17 cellular contexts compared by ENCODE assay signal in genomic region chr7:98216941-98217622, GRCh38. TPM values are rescaled to one million over a fixed set of nuclear protein-coding genes. Genes with fewer than 3 reads are reported as not detected.
"Had no signal": no experiment of that assay in that cellular context is flagged by ENCODE, and none has a peak within 500 bp of the region (broad histone marks: within the 10 kb centered on the region; RNA-seq: fewer than 3 reads in every experiment).

No MANE protein-coding gene starts in this region.

- H3K9me3 ChIP-seq: breast epithelium had no signal

- H3K27ac ChIP-seq: breast epithelium had no signal

- FAIRE-seq: endothelial cell of umbilical vein, islet of Langerhans had no signal

- H3K36me3 ChIP-seq: breast epithelium had no signal

- ATAC-seq: SK-N-SH treated with all-trans-retinoic acid at 6 μM for 48 hours had no signal

- H3K27ac Mint-ChIP-seq: activated naive CD8-positive, alpha-beta T cell treated with anti-CD3 and anti-CD28 coated beads for 36 hours; activated T-cell treated with anti-CD3 and anti-CD28 coated beads, Interleukin-2, amount 50 U/mL, for 24 hours; T-helper 1 cell treated with Interleukin-12 subunit alpha and Interleukin-12 subunit beta and Interleukin-4 antibody, amounts not matched to agents 30 μg/mL and 1 μg/mL, for 36 hours; type B pancreatic cell had no signal

- H3K4me3 ChIP-seq: breast epithelium, lung had no signal

- H3K27me3 ChIP-seq: breast epithelium had no signal

- H3K36me3 Mint-ChIP-seq: activated naive CD8-positive, alpha-beta T cell treated with anti-CD3 and anti-CD28 coated beads for 36 hours; naive B cell had no signal

- H3K4me3 Mint-ChIP-seq: activated naive CD8-positive, alpha-beta T cell treated with anti-CD3 and anti-CD28 coated beads for 36 hours; activated T-cell treated with anti-CD3 and anti-CD28 coated beads, Interleukin-2, amount 50 U/mL, for 24 hours; T-helper 1 cell treated with Interleukin-12 subunit alpha and Interleukin-12 subunit beta and Interleukin-4 antibody, amounts not matched to agents 30 μg/mL and 1 μg/mL, for 36 hours; type B pancreatic cell had no signal

- H3K9me3 Mint-ChIP-seq: activated naive CD8-positive, alpha-beta T cell treated with anti-CD3 and anti-CD28 coated beads for 36 hours; activated T-cell treated with anti-CD3 and anti-CD28 coated beads, Interleukin-2, amount 50 U/mL, for 24 hours; naive B cell; T-helper 1 cell treated with Interleukin-12 subunit alpha and Interleukin-12 subunit beta and Interleukin-4 antibody, amounts not matched to agents 30 μg/mL and 1 μg/mL, for 36 hours; type B pancreatic cell had no signal

- H3K27me3 Mint-ChIP-seq: activated naive CD8-positive, alpha-beta T cell treated with anti-CD3 and anti-CD28 coated beads for 36 hours; activated T-cell treated with anti-CD3 and anti-CD28 coated beads, Interleukin-2, amount 50 U/mL, for 24 hours; type B pancreatic cell had no signal

- H3K4me1 ChIP-seq: breast epithelium had no signal

- DNase-seq: activated gamma-delta T cell treated with Interleukin-2 at 50 U/mL for 16 hours; activated naive CD8-positive, alpha-beta T cell treated with anti-CD3 and anti-CD28 coated beads for 36 hours; activated T-cell treated with anti-CD3 and anti-CD28 coated beads, Interleukin-2, amount 50 U/mL, for 24 hours; foreskin melanocyte; head of caudate nucleus; midbrain; naive B cell; stimulated activated CD4-positive, alpha-beta T cell treated with anti-CD3 and anti-CD28 coated beads, Interleukin-2, amount 100 ng/mL, for 24 hours; stimulated activated naive CD4-positive, alpha-beta T cell had no signal

RNA-seq across cellular contexts. Expression of gene BHLHA15, which starts 5.8 kb away (rescaled TPM):
- polyA plus RNA-seq: right cardiac atrium had no signal
